ENCODE assay signal across 27 cellular contexts in the genomic region with DNA sequence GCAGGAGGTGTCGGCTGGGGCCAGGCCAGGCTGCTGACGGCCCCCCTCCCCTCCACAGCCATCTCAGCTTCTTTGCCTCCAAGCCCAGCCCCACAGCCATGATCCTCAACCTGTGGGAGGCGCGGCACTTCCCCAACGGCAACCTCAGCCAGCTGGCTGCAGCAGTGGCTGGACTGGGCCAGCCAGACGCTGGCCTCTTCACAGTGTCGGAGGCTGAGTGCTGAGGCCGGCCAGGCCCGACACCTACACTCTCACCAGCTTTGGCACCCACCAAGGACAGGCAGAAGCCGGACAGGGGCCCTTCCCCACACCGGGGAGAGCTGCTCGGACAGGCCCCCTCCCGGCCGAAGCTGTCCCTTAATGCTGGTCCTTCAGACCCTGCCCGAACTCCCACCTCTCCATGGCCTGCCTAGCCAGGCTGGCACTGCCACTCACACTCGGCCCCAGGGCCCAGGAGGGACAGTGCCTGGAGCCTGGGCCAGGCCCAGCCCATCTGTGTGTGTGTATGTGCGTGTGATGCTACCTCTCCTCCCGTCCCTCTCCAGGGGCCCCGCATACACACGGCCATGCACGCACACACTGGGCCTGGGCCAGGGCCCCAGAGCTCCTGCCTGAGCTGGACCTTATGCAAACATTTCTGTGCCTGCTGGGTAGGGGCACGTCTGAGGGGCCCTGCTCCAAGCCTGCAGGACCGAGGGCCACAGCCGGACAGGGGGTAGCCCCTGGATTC. TPM values are rescaled to one million over a fixed set of nuclear protein-coding genes. Genes with fewer than 3 reads are reported as not detected.
"Had no signal": no experiment of that assay in that cellular context is flagged by ENCODE, and none has a peak within 500 bp of the region (broad histone marks: within the 10 kb centered on the region; RNA-seq: fewer than 3 reads in every experiment).

No MANE protein-coding gene starts in this region.

- H3K27ac ChIP-seq: colonic mucosa, epithelial cell of prostate, gastrocnemius medialis, heart left ventricle, hepatocyte, left lung, lower lobe of right lung, prostate gland, right atrium auricular region, stomach, thyroid gland, vagina had no signal

- H3K79me2 ChIP-seq: hepatocyte had no signal

- H3K27me3 ChIP-seq: right atrium auricular region, thyroid gland, vagina had no signal

- H3K4me2 ChIP-seq: hepatocyte, smooth muscle cell had no signal

- FAIRE-seq: kidney had no signal

- DNase-seq: colonic mucosa; effector CD8-positive, alpha-beta T cell; endodermal cell; foreskin fibroblast; gastrocnemius medialis; lower lobe of right lung; natural killer cell; stimulated activated CD4-positive, alpha-beta T cell treated with anti-CD3 and anti-CD28 coated beads, Interleukin-12 subunit alpha, Interleukin-12 subunit beta, amount 100 ng/mL, for 4 hours; stimulated activated CD4-positive, alpha-beta T cell treated with anti-CD3 and anti-CD28 coated beads, Interleukin-1b, Interleukin-23, amount 100 ng/mL, for 48 hours; stimulated activated CD4-positive, alpha-beta T cell treated with anti-CD3 and anti-CD28 coated beads, Interleukin-4, amount 100 ng/mL, for 1 hour; stimulated activated CD8-positive, alpha-beta memory T cell treated with anti-CD3 and anti-CD28 coated beads, Interleukin-4, amount 100 ng/mL, for 48 hours; stimulated activated naive CD4-positive, alpha-beta T cell; stomach; thyroid gland; trophoblast cell had no signal

- H3K4me3 ChIP-seq: colonic mucosa, gastrocnemius medialis, heart left ventricle, hepatocyte, left lung, lower lobe of right lung, prostate gland, right atrium auricular region, smooth muscle cell, stomach, thyroid gland, vagina had no signal

- H3K9me3 ChIP-seq: colonic mucosa, gastrocnemius medialis, heart left ventricle, left lung, lower lobe of right lung, prostate gland, right atrium auricular region, stomach, thyroid gland, vagina had no signal

- H3K36me3 ChIP-seq: colonic mucosa, gastrocnemius medialis, lower lobe of right lung, prostate gland, right atrium auricular region, stomach, thyroid gland, vagina had no signal

- H3K4me1 ChIP-seq: colonic mucosa, gastrocnemius medialis, heart left ventricle, left lung, lower lobe of right lung, prostate gland, right atrium auricular region, stomach, thyroid gland, vagina had no signal

- H2AFZ ChIP-seq: hepatocyte had no signal

- ATAC-seq: esophagus mucosa, gastrocnemius medialis, left lung, lower lobe of right lung, natural killer cell, sciatic nerve had no signal

RNA-seq across cellular contexts. Expression of gene HK3, which starts 19.3 kb away (rescaled TPM):
- total RNA-seq: osteocyte, smooth muscle cell had no signal
- polyA plus RNA-seq: hepatocyte, smooth muscle cell had no signal
